Comparison of ENCODE assay signal across 1 cellular context in genomic region chr17:48636177-48637018, GRCh38.
TF ChIP-seq lines count a peak whose summit lies in the region.

No MANE protein-coding gene starts in this region.

TF ChIP-seq in IMR-90, 13 proteins besides CTCF, POLR2A, EP300 and RAD21 (continued from another document):
- no peak for TF ChIP-seq ELK1 (IDR thresholded peaks at IDR 0.05; ENCODE audit: borderline replicate concordance, low read depth, low read length)
- no peak for TF ChIP-seq MAFK (IDR thresholded peaks at IDR 0.05; ENCODE audit: low read depth, low read length)
- TF ChIP-seq USF2 (IDR thresholded peaks at IDR 0.05; ENCODE audit: low read depth, low read length) = no peak
- TF ChIP-seq SMC3 (IDR thresholded peaks at IDR 0.05; ENCODE audit: low read depth, low read length) = no peak
- TF ChIP-seq NFE2L2 (IDR thresholded peaks at IDR 0.05; ENCODE audit: low read depth, low read length) = no peak
- TF ChIP-seq MXI1 (IDR thresholded peaks at IDR 0.05; ENCODE audit: borderline replicate concordance, low read depth, low read length) = no peak
